In genomic region chr1:224499204-224499603, GRCh38 we compare ENCODE assay signal across 9 cellular contexts.
DNase-seq lines count a peak whose midpoint lies in the region; ATAC-seq, FAIRE-seq and TF ChIP-seq lines count a peak whose summit lies in the region.
"Had no signal": no experiment of that assay in that cellular context is flagged by ENCODE, and none has a peak within 500 bp of the region (broad histone marks: within the 10 kb centered on the region; RNA-seq: fewer than 3 reads in every experiment).

No MANE protein-coding gene starts in this region.

- CTCF ChIA-PET in activated CD8-positive, alpha-beta T cell treated with anti-CD3 and anti-CD28 coated beads, Interleukin-2, amount 10 ng/mL, durations not matched to agents 7 days and 5 days (lab: Charles Lee): interaction anchor here (0.6 to 3.8 kb wide), 8 partner anchors 10 to 432 kb away, joined by 3 to 34 read pairs (median 7); no protein-coding TSS in a partner anchor

- H3K27ac ChIP-seq in iPS-18a (ENCODE audit: low read length): no peak overlapping the region
- peak overlapping the region in 1 of 2 donors; percentile 47 for H3K27ac ChIP-seq in kidney (ENCODE audit: low read depth in 2 of 2, low read length in 2 of 2)

- H3K9me3 ChIP-seq in iPS-18a (ENCODE audit: control insufficient read depth, low read depth, low read length) (peaks cover 2% of the 10 kb centered on the region), kidney (ENCODE audit: control insufficient read depth in 1 of 2, low read length in 2 of 2) (no peaks in the 10 kb centered on the region)

- intact Hi-C loops in kidney (cut with DNase I): no loop called here

- H3K36me3 Mint-ChIP-seq in activated CD8-positive, alpha-beta T cell treated with anti-CD3 and anti-CD28 coated beads, Interleukin-2, amount 10 ng/mL, durations not matched to agents 7 days and 5 days (ENCODE audit: low read depth): no peaks in the 10 kb centered on the region

- peaks cover 6% of the 10 kb centered on the region for H3K9me3 Mint-ChIP-seq in activated CD8-positive, alpha-beta T cell treated with anti-CD3 and anti-CD28 coated beads, Interleukin-2, amount 10 ng/mL, durations not matched to agents 7 days and 5 days (ENCODE audit: insufficient read depth)

- H3K4me1 Mint-ChIP-seq in activated CD8-positive, alpha-beta T cell treated with anti-CD3 and anti-CD28 coated beads, Interleukin-2, amount 10 ng/mL, durations not matched to agents 7 days and 5 days (ENCODE audit: low read depth): peaks cover 67% of the 10 kb centered on the region

- no peak for ATAC-seq in activated CD8-positive, alpha-beta T cell treated with anti-CD3 and anti-CD28 coated beads, Interleukin-2, amount 10 ng/mL, durations not matched to agents 7 days and 5 days
- no peak for ATAC-seq in omental fat pad (ENCODE audit: low FRiP score)

- H3K4me3 Mint-ChIP-seq in activated CD8-positive, alpha-beta T cell treated with anti-CD3 and anti-CD28 coated beads, Interleukin-2, amount 10 ng/mL, durations not matched to agents 7 days and 5 days: no peak overlapping the region

- DNase-seq in A172 (ENCODE audit: low spot score) (peak; percentile 56), HCEC 1CT (peak; percentile 55), NCI-H510A (lab: John Stamatoyannopoulos, UW) (no peak), hypothalamus (lab: John Stamatoyannopoulos, UW) (no peak), kidney (no peak), omental fat pad (ENCODE audit: low spot score) (no peak)
- DNase-seq in activated CD8-positive, alpha-beta T cell treated with anti-CD3 and anti-CD28 coated beads, Interleukin-2, amount 10 ng/mL, durations not matched to agents 7 days and 5 days: no peak
- DNase-seq: NCI-H2081 treated with DMSO at 0.1 percent for 48 hours had no signal

- H3K4me1 ChIP-seq in iPS-18a (ENCODE audit: control insufficient read depth, low read depth, low read length) (peaks cover 46% of the 10 kb centered on the region), kidney (ENCODE audit: control insufficient read depth in 1 of 2, insufficient read depth in 1 of 2, low read depth in 1 of 2, low read length in 2 of 2) (peaks cover 15 to 19% of the 10 kb centered on the region in 2 donors)

- TF ChIP-seq CTCF in kidney (IDR thresholded peaks at IDR 0.05; ENCODE audit: borderline replicate concordance, extremely low read depth, insufficient read depth) (no peak), omental fat pad (IDR thresholded peaks at IDR 0.05) (no peak)

- H3K27me3 Mint-ChIP-seq in activated CD8-positive, alpha-beta T cell treated with anti-CD3 and anti-CD28 coated beads, Interleukin-2, amount 10 ng/mL, durations not matched to agents 7 days and 5 days (ENCODE audit: low read depth): no peaks in the 10 kb centered on the region

- peak overlapping the region; percentile 72 for H3K27ac Mint-ChIP-seq in activated CD8-positive, alpha-beta T cell treated with anti-CD3 and anti-CD28 coated beads, Interleukin-2, amount 10 ng/mL, durations not matched to agents 7 days and 5 days

- FAIRE-seq in kidney (lab: Jason Lieb, UNC): no peak

- H3K9ac ChIP-seq in iPS-18a (ENCODE audit: low read length) (peak overlapping the region; percentile 46), kidney (ENCODE audit: low read length in 2 of 2) (no peak overlapping the region)

- no peak overlapping the region for H3K4me3 ChIP-seq in iPS-18a (ENCODE audit: low read length)
- H3K4me3 ChIP-seq in kidney (ENCODE audit: low read length in 2 of 2): no peak overlapping the region

- H3K36me3 ChIP-seq in iPS-18a (ENCODE audit: control insufficient read depth, low read depth, low read length) (no peaks in the 10 kb centered on the region), kidney (ENCODE audit: control insufficient read depth in 1 of 2, insufficient read depth in 2 of 2, low read length in 2 of 2) (no peaks in the 10 kb centered on the region)

- POLR2A ChIA-PET in activated CD8-positive, alpha-beta T cell treated with anti-CD3 and anti-CD28 coated beads, Interleukin-2, amount 10 ng/mL, durations not matched to agents 7 days and 5 days (lab: Charles Lee): interaction anchor here (2.1 kb wide), 1 partner anchor 10 kb away, joined by 7 read pairs; no protein-coding TSS in a partner anchor

- H3K27me3 ChIP-seq in iPS-18a (ENCODE audit: control insufficient read depth, insufficient read depth, low read length): no peaks in the 10 kb centered on the region

Comparison
In these comparisons a context has a peak if more than half of its experiments do, and no peak if none do; other contexts are left out.
1. DNase-seq: peak in A172 (single experiment) and HCEC 1CT (single experiment); none in activated CD8-positive, alpha-beta T cell treated with anti-CD3 and anti-CD28 coated beads, Interleukin-2, amount 10 ng/mL, durations not matched to agents 7 days and 5 days (single experiment), NCI-H510A (single experiment), hypothalamus (0 of 51), kidney (single experiment) and omental fat pad (single experiment).